ENCODE assay signal across 1 cellular context in the genomic region with DNA sequence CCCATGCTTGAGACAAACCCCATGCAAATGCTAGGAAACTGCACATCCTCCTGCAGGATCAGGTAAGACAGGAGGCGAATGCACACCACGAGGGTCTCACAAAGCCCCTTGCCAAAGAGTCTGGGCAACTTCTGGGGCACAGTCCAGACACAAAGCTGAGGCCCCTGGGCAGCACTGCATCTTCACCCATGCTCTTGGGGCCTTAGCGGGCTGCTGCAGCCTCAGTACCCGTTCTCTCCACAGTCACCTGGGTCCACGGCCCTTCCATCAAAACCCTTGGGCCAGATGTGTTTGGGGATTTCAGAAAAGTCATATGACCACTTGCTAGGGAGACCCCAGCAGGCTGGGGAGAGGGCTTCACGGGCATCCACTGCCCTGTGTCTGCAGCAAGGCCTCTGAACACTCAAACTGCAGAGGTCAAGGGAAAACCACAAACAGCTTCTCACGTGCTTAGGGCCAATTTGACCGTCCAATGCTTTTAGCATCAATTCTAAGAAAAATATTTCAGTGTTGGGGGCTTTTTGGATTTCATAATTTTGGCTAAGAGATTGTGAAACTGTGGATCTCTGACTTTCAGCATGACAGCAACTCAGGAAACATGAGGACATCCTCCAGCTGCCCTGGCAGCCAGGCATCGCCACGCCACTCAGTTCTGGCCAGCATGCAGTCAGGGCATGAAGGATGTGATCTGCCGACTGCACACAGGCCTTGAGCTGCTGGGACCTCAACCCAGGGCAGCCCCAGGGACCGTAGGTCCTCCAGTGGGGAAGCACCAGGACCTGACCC.
TF ChIP-seq lines count a peak whose summit lies in the region.

No MANE protein-coding gene starts in this region.

TF ChIP-seq in GM12878, 131 proteins besides CTCF, POLR2A, EP300 and RAD21:
- TF ChIP-seq RELA (IDR thresholded peaks at IDR 0.05; ENCODE audit: borderline replicate concordance, partially characterized antibody) (peak; percentile 13), MEF2B (IDR thresholded peaks at IDR 0.05; ENCODE audit: partially characterized antibody, poor library complexity, severe bottlenecking) (no peak), NR2C1 (IDR thresholded peaks at IDR 0.05) (0 out of 2 replicates have a peak, but pooled peaks have one; percentile 8), MEF2A (IDR thresholded peaks at IDR 0.05; ENCODE audit: insufficient read depth, low read depth, low read length) (0 out of 2 replicates have a peak, but pooled peaks have one; percentile 10), PML (IDR thresholded peaks at IDR 0.05; ENCODE audit: low read length) (no peak), ETV6 (conservative IDR thresholded peaks at IDR 0.05 in 1 of 2, IDR thresholded peaks at IDR 0.05 in 1 of 2; ENCODE audit: borderline replicate concordance in 1 of 2, low read depth in 1 of 2) (peak in 1 of 2 experiments; percentile 13; a peak in 1 of 4 replicates), PBX3 (IDR thresholded peaks at IDR 0.05; ENCODE audit: insufficient replicate concordance, low read depth, low read length) (peak; percentile 17), SIN3A (IDR thresholded peaks at IDR 0.05; ENCODE audit: low read depth, low read length) (no peak), TCF12 (IDR thresholded peaks at IDR 0.05; ENCODE audit: low read depth, low read length) (peak; percentile 76; the same call in 1 of the 2 replicates), TCF3 (IDR thresholded peaks at IDR 0.05; ENCODE audit: borderline replicate concordance, insufficient read depth, low read depth, low read length) (0 out of 2 replicates have a peak, but pooled peaks have one; percentile 57), SMAD1 (IDR thresholded peaks at IDR 0.05; ENCODE audit: low read depth, partially characterized antibody) (no peak), GATAD2B (conservative IDR thresholded peaks at IDR 0.05; ENCODE audit: low read depth) (no peak), BHLHE40 (IDR thresholded peaks at IDR 0.05; ENCODE audit: borderline replicate concordance in 1 of 2, low read depth in 2 of 2, low read length in 1 of 2) (peak; percentile 85 to 89), MAX (IDR thresholded peaks at IDR 0.05; ENCODE audit: low read depth, low read length) (0 out of 2 replicates have a peak, but pooled peaks have one; percentile 18), EED (IDR thresholded peaks at IDR 0.05; ENCODE audit: low read depth) (peak; percentile 66), FOXM1 (IDR thresholded peaks at IDR 0.05; ENCODE audit: low read depth, low read length) (peak; percentile 16; the same call in 1 of the 2 replicates), RUNX3 (IDR thresholded peaks at IDR 0.05; ENCODE audit: low read length) (peak; percentile 86), CREM (IDR thresholded peaks at IDR 0.05; ENCODE audit: low read depth) (0 out of 2 replicates have a peak, but pooled peaks have one; percentile 7), CBFB (IDR thresholded peaks at IDR 0.05; ENCODE audit: low read depth) (peak; percentile 51; the same call in 1 of the 2 replicates), ZNF622 (IDR thresholded peaks at IDR 0.05) (no peak), NFIC (IDR thresholded peaks at IDR 0.05; ENCODE audit: low read depth, low read length) (peak; percentile 41; the same call in 1 of the 2 replicates), ATF7 (IDR thresholded peaks at IDR 0.05; ENCODE audit: low read depth) (no peak), DPF2 (IDR thresholded peaks at IDR 0.05) (0 out of 2 replicates have a peak, but pooled peaks have one; percentile 24), ZNF592 (IDR thresholded peaks at IDR 0.05) (0 out of 2 replicates have a peak, but pooled peaks have one; percentile 5), PAX5 (IDR thresholded peaks at IDR 0.05; ENCODE audit: borderline replicate concordance, low read depth, low read length) (no peak), NR2F1 (conservative IDR thresholded peaks at IDR 0.05) (peak; percentile 70)
- TF ChIP-seq, protein P1, sequence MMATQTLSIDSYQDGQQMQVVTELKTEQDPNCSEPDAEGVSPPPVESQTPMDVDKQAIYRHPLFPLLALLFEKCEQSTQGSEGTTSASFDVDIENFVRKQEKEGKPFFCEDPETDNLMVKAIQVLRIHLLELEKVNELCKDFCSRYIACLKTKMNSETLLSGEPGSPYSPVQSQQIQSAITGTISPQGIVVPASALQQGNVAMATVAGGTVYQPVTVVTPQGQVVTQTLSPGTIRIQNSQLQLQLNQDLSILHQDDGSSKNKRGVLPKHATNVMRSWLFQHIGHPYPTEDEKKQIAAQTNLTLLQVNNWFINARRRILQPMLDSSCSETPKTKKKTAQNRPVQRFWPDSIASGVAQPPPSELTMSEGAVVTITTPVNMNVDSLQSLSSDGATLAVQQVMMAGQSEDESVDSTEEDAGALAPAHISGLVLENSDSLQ (IDR thresholded peaks at IDR 0.05), result peak; percentile 38; the same call in 1 of the 2 replicates
- TF ChIP-seq, protein P2, sequence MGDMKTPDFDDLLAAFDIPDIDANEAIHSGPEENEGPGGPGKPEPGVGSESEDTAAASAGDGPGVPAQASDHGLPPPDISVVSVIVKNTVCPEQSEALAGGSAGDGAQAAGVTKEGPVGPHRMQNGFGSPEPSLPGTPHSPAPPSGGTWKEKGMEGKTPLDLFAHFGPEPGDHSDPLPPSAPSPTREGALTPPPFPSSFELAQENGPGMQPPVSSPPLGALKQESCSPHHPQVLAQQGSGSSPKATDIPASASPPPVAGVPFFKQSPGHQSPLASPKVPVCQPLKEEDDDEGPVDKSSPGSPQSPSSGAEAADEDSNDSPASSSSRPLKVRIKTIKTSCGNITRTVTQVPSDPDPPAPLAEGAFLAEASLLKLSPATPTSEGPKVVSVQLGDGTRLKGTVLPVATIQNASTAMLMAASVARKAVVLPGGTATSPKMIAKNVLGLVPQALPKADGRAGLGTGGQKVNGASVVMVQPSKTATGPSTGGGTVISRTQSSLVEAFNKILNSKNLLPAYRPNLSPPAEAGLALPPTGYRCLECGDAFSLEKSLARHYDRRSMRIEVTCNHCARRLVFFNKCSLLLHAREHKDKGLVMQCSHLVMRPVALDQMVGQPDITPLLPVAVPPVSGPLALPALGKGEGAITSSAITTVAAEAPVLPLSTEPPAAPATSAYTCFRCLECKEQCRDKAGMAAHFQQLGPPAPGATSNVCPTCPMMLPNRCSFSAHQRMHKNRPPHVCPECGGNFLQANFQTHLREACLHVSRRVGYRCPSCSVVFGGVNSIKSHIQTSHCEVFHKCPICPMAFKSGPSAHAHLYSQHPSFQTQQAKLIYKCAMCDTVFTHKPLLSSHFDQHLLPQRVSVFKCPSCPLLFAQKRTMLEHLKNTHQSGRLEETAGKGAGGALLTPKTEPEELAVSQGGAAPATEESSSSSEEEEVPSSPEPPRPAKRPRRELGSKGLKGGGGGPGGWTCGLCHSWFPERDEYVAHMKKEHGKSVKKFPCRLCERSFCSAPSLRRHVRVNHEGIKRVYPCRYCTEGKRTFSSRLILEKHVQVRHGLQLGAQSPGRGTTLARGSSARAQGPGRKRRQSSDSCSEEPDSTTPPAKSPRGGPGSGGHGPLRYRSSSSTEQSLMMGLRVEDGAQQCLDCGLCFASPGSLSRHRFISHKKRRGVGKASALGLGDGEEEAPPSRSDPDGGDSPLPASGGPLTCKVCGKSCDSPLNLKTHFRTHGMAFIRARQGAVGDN (IDR thresholded peaks at IDR 0.05), result peak; percentile 75; the same call in 1 of the 2 replicates
